In genomic region chr17:50064253-50064991, GRCh38 we compare ENCODE assay signal across 9 cellular contexts. TPM values are rescaled to one million over a fixed set of nuclear protein-coding genes. Genes with fewer than 3 reads are reported as not detected.
DNase-seq lines count a peak whose midpoint lies in the region; ATAC-seq lines count a peak whose summit lies in the region.
"Had no signal": no experiment of that assay in that cellular context is flagged by ENCODE, and none has a peak within 500 bp of the region (broad histone marks: within the 10 kb centered on the region; RNA-seq: fewer than 3 reads in every experiment).

No MANE protein-coding gene starts in this region.

- no peaks in the 10 kb centered on the region for H3K36me3 ChIP-seq in skeletal muscle tissue (ENCODE audit: control insufficient read depth in 3 of 3, insufficient read depth in 3 of 3, low read length in 3 of 3)

- no peaks in the 10 kb centered on the region for H3K27me3 ChIP-seq in skeletal muscle tissue (ENCODE audit: control insufficient read depth in 3 of 3, insufficient read depth in 3 of 3, low read length in 3 of 3)

- H3K27ac ChIP-seq in adipose tissue (ENCODE audit: low read depth, low read length) (peak overlapping the region; percentile 32), skeletal muscle tissue (ENCODE audit: low read depth, low read length) (peak overlapping the region; percentile 91)

- ATAC-seq in HG02885 (IDR thresholded peaks at IDR 0.05; ENCODE audit: poor library complexity, unreplicated experiment) (no peak), HG02852 (IDR thresholded peaks at IDR 0.05; ENCODE audit: unreplicated experiment) (no peak)

- H3K4me1 ChIP-seq in skeletal muscle tissue (ENCODE audit: control insufficient read depth in 3 of 3, insufficient read depth in 3 of 3, low read length in 3 of 3): peaks cover 77 to 87% (median 83%) of the 10 kb centered on the region in 3 donors

- peak overlapping the region in 1 of 3 donors; percentile 69 for H3K9ac ChIP-seq in skeletal muscle tissue (ENCODE audit: low read depth in 1 of 3, low read length in 3 of 3)

- no peaks in the 10 kb centered on the region for H3K9me3 ChIP-seq in skeletal muscle tissue (ENCODE audit: control insufficient read depth in 3 of 3, low read length in 3 of 3)

- WGBS in adipose tissue, 3 donors: 51 to 82% (median 59%) methylated on average over 20 of the region's 20 CpGs

- no peak overlapping the region for H3K4me3 ChIP-seq in skeletal muscle tissue (ENCODE audit: low read length in 3 of 3)

- DNase-seq in H4 (ENCODE audit: low spot score) (peak; percentile 98), hepatic stellate cell (ENCODE audit: low spot score) (peak; percentile 97), globus pallidus (ENCODE audit: low spot score) (no peak)
- no peak for DNase-seq in activated T-cell treated with anti-CD3 and anti-CD28 coated beads, Interleukin-2, amount 50 U/mL, for 48 hours
- DNase-seq: glutamatergic neuron had no signal

RNA-seq across cellular contexts. Expression of gene ITGA3, which starts 8.5 kb away (rescaled TPM):
- 106 and 129 TPM in 2 replicates for total RNA-seq in H4 (2014; rRNA removed; shearing (Covaris generic))
- polyA plus RNA-seq in adipose tissue: 10 to 100 TPM; 13.2 to 19.1 (median 13.4) TPM
- total RNA-seq in skeletal muscle tissue: 27.7 TPM

RNA-seq across cellular contexts. Expression of gene PDK2, which starts 30.7 kb away (rescaled TPM):
- total RNA-seq in H4 (2014; rRNA removed; shearing (Covaris generic)): 37.6 and 41.2 TPM in 2 replicates
- 10 to 100 TPM; 24.3 to 46.5 (median 29.3) TPM for polyA plus RNA-seq in adipose tissue
- total RNA-seq in skeletal muscle tissue: 18.8 TPM

Comparison
In these comparisons a context has a peak if more than half of its experiments do, and no peak if none do; other contexts are left out.
1. DNase-seq: peak in H4 (single experiment) and hepatic stellate cell (single experiment); none in activated T-cell treated with anti-CD3 and anti-CD28 coated beads, Interleukin-2, amount 50 U/mL, for 48 hours (0 of 2) and globus pallidus (single experiment).